ENCODE assay signal across 8 cellular contexts in the genomic region with DNA sequence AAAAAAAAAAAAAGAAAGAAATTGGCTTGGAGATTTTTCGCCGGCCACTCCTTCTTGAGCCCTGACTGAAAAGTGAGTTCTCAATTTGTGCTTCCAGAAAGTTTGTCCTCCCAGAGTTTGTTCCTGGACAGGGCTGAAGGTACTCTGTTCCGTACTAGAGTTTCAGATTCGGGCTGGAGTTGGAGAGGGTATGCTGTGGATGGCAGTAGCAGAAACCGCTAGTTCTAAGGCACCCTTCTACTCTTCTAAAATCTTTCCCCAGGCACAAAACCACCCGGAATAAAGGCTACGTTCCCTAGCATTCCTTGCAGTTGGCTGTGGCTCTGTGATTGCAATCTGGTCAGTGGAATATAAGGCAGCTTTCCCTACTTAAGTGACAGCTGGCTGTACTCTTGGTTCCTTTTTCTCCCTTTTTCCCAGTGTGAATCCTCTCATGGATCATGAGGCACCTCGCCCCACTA. TPM values are rescaled to one million over a fixed set of nuclear protein-coding genes. Genes with fewer than 3 reads are reported as not detected.
A peak's percentile ranks its signal among the peaks of the same experiment; 100 is the strongest.
DNase-seq lines count a peak whose midpoint lies in the region; ATAC-seq and TF ChIP-seq lines count a peak whose summit lies in the region.

No MANE protein-coding gene starts in this region.

- intact Hi-C loops in ascending aorta (cut with DNase I) (loop anchor here (2.0 kb wide), 1 partner anchor 597 kb away; a partner anchor contains a TSS), testis (cut with DNase I; ENCODE audit: low total_unique reads) (no loop called here)

- TF ChIP-seq CTCF in KMS-11 (conservative IDR thresholded peaks at IDR 0.05; ENCODE audit: low read depth, low read length) = no peak
- no peak for TF ChIP-seq CTCF in ascending aorta (IDR thresholded peaks at IDR 0.05)
- no peak for TF ChIP-seq CTCF in kidney epithelial cell (IDR thresholded peaks at IDR 0.05; ENCODE audit: insufficient read depth, low read length, poor library complexity, severe bottlenecking)
- TF ChIP-seq CTCF in testis (IDR thresholded peaks at IDR 0.05) = no peak

- DNase-seq in COLO829 (ENCODE audit: low spot score) (peak; percentile 42), ascending aorta (ENCODE audit: low spot score in 2 of 2) (no peak), kidney epithelial cell (ENCODE audit: low read depth) (no peak), testis (no peak), NCI-H1436 (lab: John Stamatoyannopoulos, UW) (no peak)
- DNase-seq in activated CD8-positive, alpha-beta memory T cell treated with anti-CD3 and anti-CD28 coated beads for 24 hours = no peak

- 24 to 37% methylated on average over 8 of the region's 8 CpGs for WGBS in testis, 2 donors

- no peaks in the 10 kb centered on the region for H4K20me1 ChIP-seq in KMS-11 (ENCODE audit: insufficient read depth)

- no peaks in the 10 kb centered on the region for H3K27me3 ChIP-seq in KMS-11 (ENCODE audit: insufficient read depth, low read depth)
- no peaks in the 10 kb centered on the region for H3K27me3 ChIP-seq in ascending aorta
- H3K27me3 ChIP-seq in kidney epithelial cell (ENCODE audit: control insufficient read depth, insufficient read depth, low read length) = no peaks in the 10 kb centered on the region
- no peaks in the 10 kb centered on the region for H3K27me3 ChIP-seq in testis

- H3K27ac ChIP-seq in KMS-11 (peak overlapping the region; percentile 48; the same call in 1 of the 2 replicates), ascending aorta (peak overlapping the region; percentile 68 to 76), testis (peak overlapping the region in 1 of 2 donors; percentile 87)

- H3K4me3 ChIP-seq in KMS-11 (IDR thresholded peaks at IDR 0.05; ENCODE audit: insufficient read depth, low read depth, low read length) = no peak overlapping the region
- H3K4me3 ChIP-seq in ascending aorta = peak overlapping the region; percentile 90 to 92
- H3K4me3 ChIP-seq in kidney epithelial cell (ENCODE audit: low read depth, low read length) = peak overlapping the region; percentile 84
- H3K4me3 ChIP-seq in testis = peak overlapping the region; percentile 67 to 81

- H2AFZ ChIP-seq in KMS-11 (ENCODE audit: low read depth) = peak overlapping the region; percentile 68

- ATAC-seq in GM18909 (IDR thresholded peaks at IDR 0.05; ENCODE audit: poor library complexity, unreplicated experiment) = no peak

- H3K36me3 ChIP-seq in KMS-11 (ENCODE audit: insufficient read depth) (no peaks in the 10 kb centered on the region), ascending aorta (peaks cover 8 to 17% of the 10 kb centered on the region in 2 donors), kidney epithelial cell (ENCODE audit: control insufficient read depth, insufficient read depth, low read length) (no peaks in the 10 kb centered on the region), testis (ENCODE audit: low read depth, missing control alignments) (no peaks in the 10 kb centered on the region)

- H3K79me2 ChIP-seq in KMS-11 (ENCODE audit: insufficient read depth, low read depth) = no peaks in the 10 kb centered on the region

- no peaks in the 10 kb centered on the region for H3K9me3 ChIP-seq in ascending aorta
- no peaks in the 10 kb centered on the region for H3K9me3 ChIP-seq in testis

- H3K4me1 ChIP-seq in KMS-11 (ENCODE audit: low read depth, poor library complexity, severe bottlenecking) (peaks cover 23% of the 10 kb centered on the region), ascending aorta (peaks cover 0 to 7% of the 10 kb centered on the region in 2 donors), testis (peaks cover 13% of the 10 kb centered on the region)

- H3K4me2 ChIP-seq in KMS-11 = peak overlapping the region; percentile 74

- no peak overlapping the region for H3K9ac ChIP-seq in KMS-11

- no peak for TF ChIP-seq POLR2A in testis (IDR thresholded peaks at IDR 0.05)

RNA-seq across cellular contexts. Expression of a gene that starts 0.7 kb away (rescaled TPM):
- 22.9 TPM for total RNA-seq in ascending aorta
- 24.9 and 33.8 TPM in 2 replicates for total RNA-seq in kidney epithelial cell
- total RNA-seq in testis = 10 to 100 TPM; 33.7 to 53.8 TPM
- polyA plus RNA-seq in testis (ENCODE audit: insufficient read depth, low read depth, low replicate concordance) = 14.7 TPM
